Comparison of ENCODE assay signal across 29 cellular contexts in the genomic region with DNA sequence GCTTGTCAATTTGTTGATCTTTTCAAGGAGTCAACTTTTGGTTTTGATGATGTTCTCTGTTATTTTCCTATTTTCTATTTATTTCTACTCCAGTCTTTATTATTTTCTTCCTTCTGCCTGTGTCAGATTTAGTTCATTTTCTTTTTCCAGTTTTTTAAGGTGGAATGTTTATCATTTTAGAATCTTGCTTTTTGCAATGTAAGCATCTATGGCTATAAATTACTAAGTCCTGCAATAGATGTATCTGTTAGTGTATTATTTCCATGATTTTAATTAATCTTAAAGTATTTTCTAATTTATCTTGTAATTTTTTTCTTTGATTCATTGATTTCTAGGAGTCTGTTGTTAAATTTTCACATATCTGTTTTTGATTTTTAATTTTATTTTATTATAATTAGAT.
"Had no signal": no experiment of that assay in that cellular context is flagged by ENCODE, and none has a peak within 500 bp of the region (broad histone marks: within the 10 kb centered on the region; RNA-seq: fewer than 3 reads in every experiment).

No MANE protein-coding gene starts in this region.

- H3K4me1 ChIP-seq: lower lobe of right lung, neural progenitor cell, prostate gland, sigmoid colon, spleen, tibial nerve, uterus had no signal

- H3K9me3 ChIP-seq: neutrophil, prostate gland had no signal

- H3K36me3 ChIP-seq: lower lobe of right lung, neural progenitor cell, neutrophil, ovary, prostate gland, sigmoid colon, uterus had no signal

- H3K4me2 ChIP-seq: hepatocyte, neural progenitor cell had no signal

- H3K27me3 ChIP-seq: hepatocyte, neural progenitor cell, neutrophil, ovary, spleen, tibial nerve, uterus had no signal

- ATAC-seq: left cardiac atrium; left lobe of liver; left ventricle myocardium superior; lower lobe of right lung; natural killer cell; right cardiac atrium; stimulated activated effector memory CD8-positive, alpha-beta T cell treated with anti-CD3 and anti-CD28 coated beads, Interleukin-12 subunit alpha, Interleukin-12 subunit beta, amount 100 ng/mL, for 72 hours; stimulated activated naive CD8-positive, alpha-beta T cell treated with anti-CD3 and anti-CD28 coated beads, Interleukin-15, amount 100 ng/mL, for 72 hours had no signal

- H3K27ac ChIP-seq: hepatocyte, lower lobe of right lung, neural progenitor cell, neutrophil, ovary, prostate gland, sigmoid colon, spleen, tibial nerve, uterus had no signal

- H2AFZ ChIP-seq: hepatocyte, neural progenitor cell had no signal

- DNase-seq: islet precursor cell; kidney glomerular epithelial cell; left cardiac atrium; left ventricle myocardium superior; lower lobe of right lung; mammary epithelial cell; mesenchymal stem cell; naive B cell; natural killer cell; nephron progenitor cell; ovary; posterior cingulate gyrus; retina; right cardiac atrium; sigmoid colon; small intestine; spleen; stimulated activated CD4-positive, alpha-beta T cell treated with anti-CD3 and anti-CD28 coated beads, Interleukin-4, amount 100 ng/mL, for 24 hours; stimulated activated naive CD4-positive, alpha-beta T cell treated with Interleukin-2 at 50 U/mL for 16 hours; stimulated activated naive CD8-positive, alpha-beta T cell treated with anti-CD3 and anti-CD28 coated beads, Interleukin-15, amount 100 ng/mL, for 72 hours; substantia nigra; uterus had no signal

- H3K9ac ChIP-seq: neural progenitor cell had no signal

- H3K79me2 ChIP-seq: hepatocyte had no signal

- H3K4me3 ChIP-seq: hepatocyte, lower lobe of right lung, neural progenitor cell, ovary, prostate gland, sigmoid colon, spleen, tibial nerve, uterus had no signal

- FAIRE-seq: small intestine had no signal
